Comparison of ENCODE assay signal across 8 cellular contexts in genomic region chr17:68771867-68772515, GRCh38.
DNase-seq lines count a peak whose midpoint lies in the region; ATAC-seq and TF ChIP-seq lines count a peak whose summit lies in the region.

No MANE protein-coding gene starts in this region.

- no peak overlapping the region for H3K27ac Mint-ChIP-seq in CD4-positive, alpha-beta T cell
- H3K27ac Mint-ChIP-seq in activated CD4-positive, alpha-beta memory T cell treated with anti-CD3 and anti-CD28 coated beads, Interleukin-2, amount 10 ng/mL, durations not matched to agents 7 days and 5 days: no peak overlapping the region

- no peaks in the 10 kb centered on the region for H3K4me1 Mint-ChIP-seq in CD4-positive, alpha-beta T cell (ENCODE audit: low read depth)
- no peaks in the 10 kb centered on the region for H3K4me1 Mint-ChIP-seq in activated CD4-positive, alpha-beta memory T cell treated with anti-CD3 and anti-CD28 coated beads, Interleukin-2, amount 10 ng/mL, durations not matched to agents 7 days and 5 days

- H3K9me3 Mint-ChIP-seq in CD4-positive, alpha-beta T cell: no peaks in the 10 kb centered on the region
- no peaks in the 10 kb centered on the region for H3K9me3 Mint-ChIP-seq in activated CD4-positive, alpha-beta memory T cell treated with anti-CD3 and anti-CD28 coated beads, Interleukin-2, amount 10 ng/mL, durations not matched to agents 7 days and 5 days

- no peak for DNase-seq in CD4-positive, alpha-beta T cell
- peak; percentile 62 for DNase-seq in NOMO-1 treated with dmso at 0.1 percent for 144 hours (lab: John Stamatoyannopoulos, UW; ENCODE audit: unreplicated experiment)
- DNase-seq in choroid plexus epithelial cell (ENCODE audit: low read depth): peak; percentile 91
- no peak for DNase-seq in tibial artery
- no peak for DNase-seq in activated CD4-positive, alpha-beta memory T cell treated with anti-CD3 and anti-CD28 coated beads, Interleukin-2, amount 10 ng/mL, durations not matched to agents 7 days and 5 days

- CTCF ChIA-PET in CD4-positive, alpha-beta T cell (lab: Charles Lee): no interaction called here
- CTCF ChIA-PET in activated CD4-positive, alpha-beta memory T cell treated with anti-CD3 and anti-CD28 coated beads, Interleukin-2, amount 10 ng/mL, durations not matched to agents 7 days and 5 days (lab: Charles Lee): interaction anchor here (0.6 to 2.2 kb wide), 6 partner anchors 36 to 477 kb away, joined by 3 to 13 read pairs (median 4); no protein-coding TSS in a partner anchor

- TF ChIP-seq RAD21 in liver (IDR thresholded peaks at IDR 0.05): peak; percentile 92 to 94

- 30% methylated on average over 8 of the region's 8 CpGs for WGBS in liver

- H3K36me3 Mint-ChIP-seq in CD4-positive, alpha-beta T cell (ENCODE audit: low read depth): no peaks in the 10 kb centered on the region
- no peaks in the 10 kb centered on the region for H3K36me3 Mint-ChIP-seq in activated CD4-positive, alpha-beta memory T cell treated with anti-CD3 and anti-CD28 coated beads, Interleukin-2, amount 10 ng/mL, durations not matched to agents 7 days and 5 days (ENCODE audit: low read depth)

- H3K4me1 ChIP-seq in liver (ENCODE audit: control insufficient read depth in 4 of 4, insufficient read depth in 4 of 4, low read length in 3 of 4) (peaks cover 0 to under 1% (median under 1%) of the 10 kb centered on the region in 4 donors), tibial artery (peaks cover 0 to 17% (median 9%) of the 10 kb centered on the region in 4 donors)

- TF ChIP-seq CTCF in CD4-positive, alpha-beta T cell (IDR thresholded peaks at IDR 0.05): peak; percentile 39
- TF ChIP-seq CTCF in choroid plexus epithelial cell (conservative IDR thresholded peaks at IDR 0.05; ENCODE audit: low read depth, low read length) (peak; percentile 83), liver (IDR thresholded peaks at IDR 0.05; ENCODE audit: low read depth, low read length, missing input control) (peak; percentile 73), tibial artery (IDR thresholded peaks at IDR 0.05) (peak; percentile 54 to 58)

- H3K9ac ChIP-seq in liver (ENCODE audit: low read depth in 1 of 2, low read length in 2 of 2): no peak overlapping the region

- H3K36me3 ChIP-seq in liver (ENCODE audit: control insufficient read depth in 4 of 4, insufficient read depth in 3 of 4, low read depth in 1 of 4, low read length in 3 of 4): no peaks in the 10 kb centered on the region
- no peaks in the 10 kb centered on the region for H3K36me3 ChIP-seq in tibial artery

- intact Hi-C loops in CD4-positive, alpha-beta T cell (cut with DNase I, micrococcal nuclease): loop anchor here (10.0 kb wide), 1 partner anchor 623 kb away; no protein-coding TSS in a partner anchor
- intact Hi-C loops in tibial artery (cut with DNase I; ENCODE audit: low total_unique reads): loop anchor here (5.0 kb wide), 2 partner anchors 200 to 460 kb away; no protein-coding TSS in a partner anchor

- ATAC-seq in CD4-positive, alpha-beta T cell (ENCODE audit: poor library complexity): no peak
- ATAC-seq in GM18907 (IDR thresholded peaks at IDR 0.05; ENCODE audit: unreplicated experiment) (peak; percentile 56), HG03196 (IDR thresholded peaks at IDR 0.05; ENCODE audit: unreplicated experiment) (peak; percentile 65)

- POLR2A ChIA-PET in CD4-positive, alpha-beta T cell (lab: Charles Lee): no interaction called here
- POLR2A ChIA-PET in activated CD4-positive, alpha-beta memory T cell treated with anti-CD3 and anti-CD28 coated beads, Interleukin-2, amount 10 ng/mL, durations not matched to agents 7 days and 5 days (lab: Charles Lee): no interaction called here

- no peak overlapping the region for H3K4me3 Mint-ChIP-seq in CD4-positive, alpha-beta T cell
- no peak overlapping the region for H3K4me3 Mint-ChIP-seq in activated CD4-positive, alpha-beta memory T cell treated with anti-CD3 and anti-CD28 coated beads, Interleukin-2, amount 10 ng/mL, durations not matched to agents 7 days and 5 days

- H3K27ac ChIP-seq in CD4-positive, alpha-beta T cell (ENCODE audit: low read depth, low read length): no peak overlapping the region
- H3K27ac ChIP-seq in liver (ENCODE audit: low read depth in 1 of 2, low read length in 2 of 2) (no peak overlapping the region), tibial artery (peak overlapping the region in 1 of 2 donors; percentile 42)

- H3K4me3 ChIP-seq in choroid plexus epithelial cell (ENCODE audit: low read depth, low read length) (peak overlapping the region; percentile 40), liver (ENCODE audit: low read depth in 1 of 3, low read length in 3 of 3) (peak overlapping the region in 1 of 3 donors; percentile 26), tibial artery (peak overlapping the region; percentile 7 to 22)

- H3K27me3 ChIP-seq in CD4-positive, alpha-beta T cell (ENCODE audit: control insufficient read depth, insufficient read depth, low read length): no peaks in the 10 kb centered on the region
- H3K27me3 ChIP-seq in liver (ENCODE audit: control insufficient read depth in 4 of 4, insufficient read depth in 4 of 4, low read length in 3 of 4) (no peaks in the 10 kb centered on the region), tibial artery (no peaks in the 10 kb centered on the region)

- H3K27me3 Mint-ChIP-seq in CD4-positive, alpha-beta T cell: no peaks in the 10 kb centered on the region
- peaks cover 3% of the 10 kb centered on the region for H3K27me3 Mint-ChIP-seq in activated CD4-positive, alpha-beta memory T cell treated with anti-CD3 and anti-CD28 coated beads, Interleukin-2, amount 10 ng/mL, durations not matched to agents 7 days and 5 days

- no peaks in the 10 kb centered on the region for H3K9me3 ChIP-seq in CD4-positive, alpha-beta T cell (ENCODE audit: control insufficient read depth, low read length)
- H3K9me3 ChIP-seq in liver (ENCODE audit: control insufficient read depth in 4 of 4, low read length in 3 of 4): no peaks in the 10 kb centered on the region
- H3K9me3 ChIP-seq in tibial artery: no peaks in the 10 kb centered on the region

TF ChIP-seq in liver, 16 proteins besides CTCF, POLR2A, EP300 and RAD21:
- TF ChIP-seq JUND (IDR thresholded peaks at IDR 0.05) (no peak), HNF4A (conservative IDR thresholded peaks at IDR 0.05) (peak in 1 of 2 donors; percentile 39)
TF ChIP-seq in liver: peak in this region for 1.

Comparison
In these comparisons a context has a peak if more than half of its experiments do, and no peak if none do; other contexts are left out.
1. DNase-seq: peak in NOMO-1 treated with dmso at 0.1 percent for 144 hours (single experiment) and choroid plexus epithelial cell (single experiment); none in CD4-positive, alpha-beta T cell (0 of 10), tibial artery (0 of 2) and activated CD4-positive, alpha-beta memory T cell treated with anti-CD3 and anti-CD28 coated beads, Interleukin-2, amount 10 ng/mL, durations not matched to agents 7 days and 5 days (single experiment).
2. Peak in every context shown above with its lines, with median percentiles within 50 percentile points of each other: CTCF ChIP-seq.